32 cellular contexts compared by ENCODE assay signal in the genomic region with DNA sequence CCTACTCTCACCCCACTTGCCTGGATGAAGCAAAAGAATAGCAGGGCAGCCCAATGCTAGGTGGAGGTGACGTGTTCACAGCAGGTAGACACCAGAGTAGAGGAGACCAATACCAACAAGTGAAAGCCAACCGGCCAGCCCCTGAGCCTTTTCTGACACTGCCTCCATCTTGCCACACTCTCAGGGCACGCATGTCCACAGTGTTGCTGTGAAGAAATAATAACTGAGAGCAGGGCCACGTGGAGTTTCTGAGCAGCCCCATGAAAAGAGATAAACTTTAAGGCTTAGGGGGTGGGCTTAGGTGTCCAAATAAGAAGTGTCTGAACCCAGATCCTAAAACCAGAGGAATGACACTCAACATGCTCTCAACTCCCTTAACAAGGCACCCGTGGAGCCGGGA. TPM values are rescaled to one million over a fixed set of nuclear protein-coding genes. Genes with fewer than 3 reads are reported as not detected.
"Had no signal": no experiment of that assay in that cellular context is flagged by ENCODE, and none has a peak within 500 bp of the region (broad histone marks: within the 10 kb centered on the region; RNA-seq: fewer than 3 reads in every experiment).

No MANE protein-coding gene starts in this region.

- ATAC-seq: activated CD4-positive, CD25-positive, alpha-beta regulatory T cell treated with anti-CD3 and anti-CD28 coated beads, Interleukin-2, amount 50 U/mL, for 24 hours; activated naive CD8-positive, alpha-beta T cell treated with anti-CD3 and anti-CD28 coated beads, Interleukin-2, amount 50 U/mL, for 24 hours; body of pancreas; gastroesophageal sphincter; heart right ventricle; T-helper 17 cell had no signal

- H3K4me1 Mint-ChIP-seq: activated naive CD4-positive, alpha-beta T cell treated with anti-CD3 and anti-CD28 coated beads, Interleukin-2, amount 50 U/mL, for 24 hours; activated naive CD8-positive, alpha-beta T cell treated with anti-CD3 and anti-CD28 coated beads for 36 hours had no signal

- DNase-seq: activated B cell treated with CpG ODN at 0.5 μM for 24 hours; activated CD4-positive, alpha-beta memory T cell treated with anti-CD3 and anti-CD28 coated beads, Interleukin-2, amount 10 ng/mL, durations not matched to agents 7 days and 5 days; activated CD4-positive, alpha-beta T cell treated with anti-CD3 and anti-CD28 coated beads for 48 hours; activated CD4-positive, alpha-beta T cell treated with anti-CD3 and anti-CD28 coated beads, Interleukin-2, amount 50 U/mL, for 4 hours; activated effector memory CD4-positive, alpha-beta T cell treated with anti-CD3 and anti-CD28 coated beads, Interleukin-2, amount 50 U/mL, for 16 hours; activated naive CD4-positive, alpha-beta T cell treated with anti-CD3 and anti-CD28 coated beads for 36 hours; activated naive CD8-positive, alpha-beta T cell treated with anti-CD3 and anti-CD28 coated beads for 36 hours; activated naive CD8-positive, alpha-beta T cell treated with anti-CD3 and anti-CD28 coated beads, Interleukin-2, amount 50 U/mL, for 24 hours; activated T-cell treated with anti-CD3 and anti-CD28 coated beads, Interleukin-2, amount 50 U/mL, for 1 hour; activated T-cell treated with anti-CD3 and anti-CD28 coated beads, Interleukin-2, amount 50 U/mL, for 48 hours; adrenal gland; amygdala; aorta; body of pancreas; caudate nucleus; effector CD8-positive, alpha-beta T cell; esophagus squamous epithelium; foreskin melanocyte; heart right ventricle; T-helper 1 cell; T-helper 17 cell; T1000; WERI-Rb-1 had no signal

- H3K9me3 Mint-ChIP-seq: activated B cell treated with CpG ODN at 0.5 μM for 24 hours; activated CD4-positive, alpha-beta memory T cell treated with anti-CD3 and anti-CD28 coated beads, Interleukin-2, amount 10 ng/mL, durations not matched to agents 7 days and 5 days; activated naive CD4-positive, alpha-beta T cell treated with anti-CD3 and anti-CD28 coated beads for 36 hours; activated naive CD8-positive, alpha-beta T cell treated with anti-CD3 and anti-CD28 coated beads for 36 hours; activated naive CD8-positive, alpha-beta T cell treated with anti-CD3 and anti-CD28 coated beads, Interleukin-2, amount 50 U/mL, for 24 hours; activated T-helper 1 cell treated with anti-CD3 and anti-CD28 coated beads, Interleukin-12 subunit alpha, Interleukin-12 subunit beta, Interleukin-2, Interleukin-4 antibody, amounts not matched to agents 30 ng/mL and 10 ng/mL and 1 ng/mL, durations not matched to agents 14 hours and 24 hours and 36 hours had no signal

- H3K27ac Mint-ChIP-seq: activated B cell treated with CpG ODN at 0.5 μM for 24 hours; activated CD4-positive, alpha-beta memory T cell treated with anti-CD3 and anti-CD28 coated beads, Interleukin-2, amount 10 ng/mL, durations not matched to agents 7 days and 5 days; activated naive CD4-positive, alpha-beta T cell treated with anti-CD3 and anti-CD28 coated beads for 36 hours; activated naive CD4-positive, alpha-beta T cell treated with anti-CD3 and anti-CD28 coated beads, Interleukin-2, amount 50 U/mL, for 24 hours; activated naive CD8-positive, alpha-beta T cell treated with anti-CD3 and anti-CD28 coated beads for 36 hours; activated naive CD8-positive, alpha-beta T cell treated with anti-CD3 and anti-CD28 coated beads, Interleukin-2, amount 50 U/mL, for 24 hours; activated T-helper 1 cell treated with anti-CD3 and anti-CD28 coated beads, Interleukin-12 subunit alpha, Interleukin-12 subunit beta, Interleukin-2, Interleukin-4 antibody, amounts not matched to agents 30 ng/mL and 10 ng/mL and 1 ng/mL, durations not matched to agents 14 hours and 24 hours and 36 hours; activated T-helper 2 cell treated with anti-CD3 and anti-CD28 coated beads, Interferon-gamma antibody, Interleukin-2, Interleukin-4, amounts not matched to agents 10 μg/mL and 5 μg/mL and 100 μg/mL, durations not matched to agents 14 hours and 24 hours and 36 hours; T-helper 17 cell; T-helper 2 cell treated with Interferon-gamma antibody and Interleukin-4, amounts not matched to agents 5 μg/mL and 100 μg/mL, for 36 hours had no signal

- H3K4me3 Mint-ChIP-seq: activated B cell treated with CpG ODN at 0.5 μM for 24 hours; activated CD4-positive, alpha-beta memory T cell treated with anti-CD3 and anti-CD28 coated beads, Interleukin-2, amount 10 ng/mL, durations not matched to agents 7 days and 5 days; activated naive CD4-positive, alpha-beta T cell treated with anti-CD3 and anti-CD28 coated beads for 36 hours; activated naive CD4-positive, alpha-beta T cell treated with anti-CD3 and anti-CD28 coated beads, Interleukin-2, amount 50 U/mL, for 24 hours; activated naive CD8-positive, alpha-beta T cell treated with anti-CD3 and anti-CD28 coated beads for 36 hours; activated naive CD8-positive, alpha-beta T cell treated with anti-CD3 and anti-CD28 coated beads, Interleukin-2, amount 50 U/mL, for 24 hours; activated T-helper 1 cell treated with anti-CD3 and anti-CD28 coated beads, Interleukin-12 subunit alpha, Interleukin-12 subunit beta, Interleukin-2, Interleukin-4 antibody, amounts not matched to agents 30 ng/mL and 10 ng/mL and 1 ng/mL, durations not matched to agents 14 hours and 24 hours and 36 hours; T-helper 17 cell; T-helper 2 cell treated with Interferon-gamma antibody and Interleukin-4, amounts not matched to agents 5 μg/mL and 100 μg/mL, for 36 hours had no signal

- H3K36me3 Mint-ChIP-seq: activated naive CD4-positive, alpha-beta T cell treated with anti-CD3 and anti-CD28 coated beads, Interleukin-2, amount 50 U/mL, for 24 hours; activated naive CD8-positive, alpha-beta T cell treated with anti-CD3 and anti-CD28 coated beads for 36 hours had no signal

RNA-seq across cellular contexts. Expression of gene TMEM273, which starts 9.0 kb away (rescaled TPM):
- total RNA-seq: chondrocyte, fibroblast of lung, fibroblast of villous mesenchyme had no signal
